In the genomic region with DNA sequence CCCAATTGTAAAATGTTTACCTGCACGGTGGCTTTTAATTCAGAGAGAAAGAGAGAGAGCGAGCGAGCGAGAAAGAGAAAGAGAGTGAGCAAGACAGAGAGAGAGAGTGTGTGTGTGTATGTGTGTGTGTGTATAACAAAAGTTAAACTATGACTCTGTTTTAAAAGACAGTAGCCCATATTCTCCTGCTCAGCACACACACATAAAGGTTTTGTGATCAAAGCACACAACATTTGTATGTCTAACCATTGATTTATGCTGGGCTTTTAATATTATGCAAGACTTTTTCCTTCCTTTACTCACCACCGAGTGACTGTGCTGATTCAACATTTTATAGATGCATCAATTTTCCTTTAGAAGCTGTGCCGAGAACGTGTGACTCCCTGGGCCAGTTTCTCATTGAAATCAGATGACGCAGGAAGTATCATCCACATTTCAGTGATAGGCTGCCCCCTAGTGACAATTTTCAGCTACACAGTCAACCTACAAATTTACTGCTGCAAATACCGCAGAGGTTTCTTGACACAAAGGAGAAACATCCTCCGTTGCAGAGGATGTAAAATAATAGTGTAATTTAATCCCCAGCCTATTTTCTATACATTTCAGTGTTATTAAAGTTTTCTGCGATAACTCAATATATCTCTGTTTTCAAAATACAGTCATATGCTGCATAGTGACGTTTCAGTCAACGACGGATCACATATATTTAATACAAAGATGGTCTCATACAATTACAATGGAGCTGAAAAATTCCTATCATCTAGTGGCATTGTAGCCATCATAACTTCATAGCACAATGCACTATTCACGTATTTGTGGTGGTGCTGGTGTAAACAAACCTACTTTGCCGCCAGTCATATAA, we compare ENCODE assay signal across 8 cellular contexts.
DNase-seq lines count a peak whose midpoint lies in the region; ATAC-seq and TF ChIP-seq lines count a peak whose summit lies in the region.

No MANE protein-coding gene starts in this region.

- H3K9me3 ChIP-seq in right atrium auricular region, result no peaks in the 10 kb centered on the region

- H3K27me3 ChIP-seq in right atrium auricular region, result no peaks in the 10 kb centered on the region

- peak; percentile 51 for DNase-seq in GM13977 (ENCODE audit: low spot score)
- peak; percentile 55 for DNase-seq in NCI-H1105 treated with DMSO at 0.1 percent for 48 hours (lab: John Stamatoyannopoulos, UW)
- DNase-seq in T follicular helper cell (ENCODE audit: low read depth), result peak; percentile 58
- peak; percentile 94 for DNase-seq in amniotic epithelial cell (ENCODE audit: low read depth)
- peak; percentile 89 for DNase-seq in right atrium auricular region (ENCODE audit: low spot score)
- peak; percentile 76 for DNase-seq in retina
- DNase-seq in GM19238 (ENCODE audit: insufficient read length, low spot score), result no peak

- no peak overlapping the region for H3K4me3 ChIP-seq in right atrium auricular region

- peak; percentile 70 for TF ChIP-seq CTCF in GM13977 (IDR thresholded peaks at IDR 0.05; ENCODE audit: extremely low read depth, insufficient read depth, missing control alignments)
- TF ChIP-seq CTCF in right atrium auricular region (IDR thresholded peaks at IDR 0.05), result peak; percentile 51 to 92

- in situ Hi-C loops in GM13977 (cut with MboI; ENCODE audit: low pct_unique_long_range_greater_than_20kb, low sequenced_read_pairs, unreplicated experiment), result no loop called here

- H3K36me3 ChIP-seq in right atrium auricular region, result no peaks in the 10 kb centered on the region

- ATAC-seq in HG02759 (IDR thresholded peaks at IDR 0.05; ENCODE audit: unreplicated experiment), result peak; percentile 92

- H3K27ac ChIP-seq in right atrium auricular region, result peak overlapping the region; percentile 50 to 55

- H3K4me1 ChIP-seq in right atrium auricular region, result peaks cover 0 to 6% of the 10 kb centered on the region in 2 donors
